In genomic region chr7:105426606-105427146, GRCh38 we compare ENCODE assay signal across 18 cellular contexts. TPM values are rescaled to one million over a fixed set of nuclear protein-coding genes. Genes with fewer than 3 reads are reported as not detected.
DNase-seq lines count a peak whose midpoint lies in the region; ATAC-seq and TF ChIP-seq lines count a peak whose summit lies in the region.
"Had no signal": no experiment of that assay in that cellular context is flagged by ENCODE, and none has a peak within 500 bp of the region (broad histone marks: within the 10 kb centered on the region; RNA-seq: fewer than 3 reads in every experiment).

No MANE protein-coding gene starts in this region.

- no peak overlapping the region for H3K4me3 Mint-ChIP-seq in activated CD4-positive, alpha-beta T cell treated with anti-CD3 and anti-CD28 coated beads, Interleukin-2, amount 10 ng/mL, durations not matched to agents 24 days and 14 days
- H3K4me3 Mint-ChIP-seq in activated naive CD8-positive, alpha-beta T cell treated with anti-CD3 and anti-CD28 coated beads for 36 hours, result no peak overlapping the region
- H3K4me3 Mint-ChIP-seq in neural crest cell, result no peak overlapping the region
- H3K4me3 Mint-ChIP-seq: CD8-positive, alpha-beta memory T cell; HFFc6 had no signal

- H3K36me3 Mint-ChIP-seq in activated CD4-positive, alpha-beta T cell treated with anti-CD3 and anti-CD28 coated beads, Interleukin-2, amount 10 ng/mL, durations not matched to agents 24 days and 14 days (ENCODE audit: low read depth), result no peaks in the 10 kb centered on the region
- H3K36me3 Mint-ChIP-seq in activated naive CD8-positive, alpha-beta T cell treated with anti-CD3 and anti-CD28 coated beads for 36 hours, result no peaks in the 10 kb centered on the region
- H3K36me3 Mint-ChIP-seq in neural crest cell (ENCODE audit: low read depth), result no peaks in the 10 kb centered on the region
- H3K36me3 Mint-ChIP-seq: CD8-positive, alpha-beta memory T cell had no signal

- intact Hi-C loops in activated CD4-positive, alpha-beta T cell treated with anti-CD3 and anti-CD28 coated beads, Interleukin-2, amount 10 ng/mL, durations not matched to agents 24 days and 14 days (cut with micrococcal nuclease), result loop anchor here (2.0 to 10.0 kb wide), 5 partner anchors 39 to 272 kb away; partner anchors contain the start of gene SRPK2

- DNase-seq in activated CD4-positive, alpha-beta T cell treated with anti-CD3 and anti-CD28 coated beads, Interleukin-2, amount 10 ng/mL, durations not matched to agents 24 days and 14 days, result no peak
- DNase-seq in activated CD4-positive, alpha-beta T cell treated with anti-CD3 and anti-CD28 coated beads for 4 hours, result no peak
- DNase-seq in activated T-cell treated with anti-CD3 and anti-CD28 coated beads, Interleukin-2, amount 50 U/mL, for 48 hours, result peak; percentile 27 to 44
- DNase-seq in activated naive CD8-positive, alpha-beta T cell treated with anti-CD3 and anti-CD28 coated beads for 36 hours, result no peak
- no peak for DNase-seq in neural crest cell (ENCODE audit: low read depth, low spot score)
- no peak for DNase-seq in stimulated activated naive CD4-positive, alpha-beta T cell treated with Interleukin-2 at 50 U/mL for 16 hours (lab: John Stamatoyannopoulos, UW)
- DNase-seq: CD8-positive, alpha-beta memory T cell; DMS79; HFFc6; MM.1S; NCI-H1105; NCI-H1694 treated with DMSO at 0.1 percent for 48 hours; NCI-H2107; NCI-H2227 treated with DMSO at 0.1 percent for 48 hours; NCI-H524; PC-9 had no signal

- ATAC-seq in HG02973 (IDR thresholded peaks at IDR 0.05; ENCODE audit: unreplicated experiment), result no peak
- ATAC-seq: HepG2 had no signal

- no peaks in the 10 kb centered on the region for H3K9me3 Mint-ChIP-seq in activated CD4-positive, alpha-beta T cell treated with anti-CD3 and anti-CD28 coated beads, Interleukin-2, amount 10 ng/mL, durations not matched to agents 24 days and 14 days
- no peaks in the 10 kb centered on the region for H3K9me3 Mint-ChIP-seq in activated naive CD8-positive, alpha-beta T cell treated with anti-CD3 and anti-CD28 coated beads for 36 hours
- peaks cover 2% of the 10 kb centered on the region for H3K9me3 Mint-ChIP-seq in neural crest cell
- H3K9me3 Mint-ChIP-seq: CD8-positive, alpha-beta memory T cell; HFFc6 had no signal

- peak overlapping the region; percentile 87 for H3K27ac Mint-ChIP-seq in activated CD4-positive, alpha-beta T cell treated with anti-CD3 and anti-CD28 coated beads, Interleukin-2, amount 10 ng/mL, durations not matched to agents 24 days and 14 days
- peak overlapping the region; percentile 19 for H3K27ac Mint-ChIP-seq in activated naive CD8-positive, alpha-beta T cell treated with anti-CD3 and anti-CD28 coated beads for 36 hours
- peak overlapping the region; percentile 91 for H3K27ac Mint-ChIP-seq in neural crest cell (ENCODE audit: unreplicated experiment)
- H3K27ac Mint-ChIP-seq: HFFc6 had no signal

- no peaks in the 10 kb centered on the region for H3K27me3 Mint-ChIP-seq in activated CD4-positive, alpha-beta T cell treated with anti-CD3 and anti-CD28 coated beads, Interleukin-2, amount 10 ng/mL, durations not matched to agents 24 days and 14 days
- H3K27me3 Mint-ChIP-seq in activated naive CD8-positive, alpha-beta T cell treated with anti-CD3 and anti-CD28 coated beads for 36 hours, result no peaks in the 10 kb centered on the region
- no peaks in the 10 kb centered on the region for H3K27me3 Mint-ChIP-seq in neural crest cell (ENCODE audit: low read depth)
- H3K27me3 Mint-ChIP-seq: CD8-positive, alpha-beta memory T cell had no signal

- no peak for TF ChIP-seq CTCF in neural crest cell (conservative IDR thresholded peaks at IDR 0.05)

- H3K4me1 Mint-ChIP-seq in activated CD4-positive, alpha-beta T cell treated with anti-CD3 and anti-CD28 coated beads, Interleukin-2, amount 10 ng/mL, durations not matched to agents 24 days and 14 days, result peaks cover 6% of the 10 kb centered on the region
- peaks cover 4% of the 10 kb centered on the region for H3K4me1 Mint-ChIP-seq in activated naive CD8-positive, alpha-beta T cell treated with anti-CD3 and anti-CD28 coated beads for 36 hours
- no peaks in the 10 kb centered on the region for H3K4me1 Mint-ChIP-seq in neural crest cell

RNA-seq across cellular contexts. Expression of gene SRPK2, which starts 38.0 kb away (rescaled TPM):
- total RNA-seq in activated CD4-positive, alpha-beta T cell treated with anti-CD3 and anti-CD28 coated beads, Interleukin-2, amount 10 ng/mL, durations not matched to agents 24 days and 14 days, result 47.4 and 52.3 TPM in 2 replicates
- 10 to 100 TPM; 38.2 to 38.8 TPM for total RNA-seq in activated naive CD8-positive, alpha-beta T cell treated with anti-CD3 and anti-CD28 coated beads for 36 hours
- 43.1 and 44.6 TPM in 2 replicates for total RNA-seq in neural crest cell

Comparison
In these comparisons a context has a peak if more than half of its experiments do, and no peak if none do; other contexts are left out.
1. DNase-seq: peak in activated T-cell treated with anti-CD3 and anti-CD28 coated beads, Interleukin-2, amount 50 U/mL, for 48 hours (2 of 2); none in activated CD4-positive, alpha-beta T cell treated with anti-CD3 and anti-CD28 coated beads, Interleukin-2, amount 10 ng/mL, durations not matched to agents 24 days and 14 days (single experiment), activated CD4-positive, alpha-beta T cell treated with anti-CD3 and anti-CD28 coated beads for 4 hours (0 of 2), activated naive CD8-positive, alpha-beta T cell treated with anti-CD3 and anti-CD28 coated beads for 36 hours (single experiment), neural crest cell (single experiment) and stimulated activated naive CD4-positive, alpha-beta T cell treated with Interleukin-2 at 50 U/mL for 16 hours (single experiment).
2. H3K27ac Mint-ChIP-seq: peak in every context shown above with its lines; median percentile 91 in neural crest cell; 87 in activated CD4-positive, alpha-beta T cell treated with anti-CD3 and anti-CD28 coated beads, Interleukin-2, amount 10 ng/mL, durations not matched to agents 24 days and 14 days; 19 in activated naive CD8-positive, alpha-beta T cell treated with anti-CD3 and anti-CD28 coated beads for 36 hours.